In genomic region chr2:191360918-191361317, GRCh38 we compare ENCODE assay signal across 23 cellular contexts.
DNase-seq lines count a peak whose midpoint lies in the region; ATAC-seq and TF ChIP-seq lines count a peak whose summit lies in the region.
"Had no signal": no experiment of that assay in that cellular context is flagged by ENCODE, and none has a peak within 500 bp of the region (broad histone marks: within the 10 kb centered on the region; RNA-seq: fewer than 3 reads in every experiment).

No MANE protein-coding gene starts in this region.

- H3K4me1 Mint-ChIP-seq in stimulated activated effector memory CD8-positive, alpha-beta T cell treated with anti-CD3 and anti-CD28 coated beads, Interleukin-12 subunit alpha, Interleukin-12 subunit beta, amount 100 ng/mL, for 72 hours = no peaks in the 10 kb centered on the region
- H3K4me1 Mint-ChIP-seq: CD14-positive monocyte; CD8-positive, alpha-beta memory T cell; H9 had no signal

- no peak overlapping the region for H3K4me3 Mint-ChIP-seq in stimulated activated effector memory CD8-positive, alpha-beta T cell treated with anti-CD3 and anti-CD28 coated beads, Interleukin-12 subunit alpha, Interleukin-12 subunit beta, amount 100 ng/mL, for 72 hours
- H3K4me3 Mint-ChIP-seq: CD14-positive monocyte; CD4-positive, alpha-beta T cell; CD8-positive, alpha-beta memory T cell; GM23338; H9 had no signal

- H3K27ac ChIP-seq in left ventricle myocardium inferior (replicated peaks) (peak overlapping the region; percentile 21), lower lobe of right lung (no peak overlapping the region), upper lobe of right lung (no peak overlapping the region)
- H3K27ac ChIP-seq: A549; BLaER1 treated with 17β-estradiol and CSF1 and Interleukin-3, amounts not matched to agents 10 nM and 100 nM had no signal

- no peak overlapping the region for H3K4me3 ChIP-seq in left ventricle myocardium inferior
- no peak overlapping the region for H3K4me3 ChIP-seq in lower lobe of right lung
- H3K4me3 ChIP-seq in upper lobe of right lung = no peak overlapping the region
- H3K4me3 ChIP-seq: A549; BLaER1 treated with 17β-estradiol and CSF1 and Interleukin-3, amounts not matched to agents 10 nM and 100 nM; GM12878; GM23338 had no signal

- no peaks in the 10 kb centered on the region for H3K36me3 Mint-ChIP-seq in stimulated activated effector memory CD8-positive, alpha-beta T cell treated with anti-CD3 and anti-CD28 coated beads, Interleukin-12 subunit alpha, Interleukin-12 subunit beta, amount 100 ng/mL, for 72 hours
- H3K36me3 Mint-ChIP-seq: CD14-positive monocyte; CD8-positive, alpha-beta memory T cell had no signal

- peaks cover 16% of the 10 kb centered on the region for H3K36me3 ChIP-seq in left ventricle myocardium inferior
- H3K36me3 ChIP-seq in lower lobe of right lung = peaks cover 15% of the 10 kb centered on the region
- peaks cover 31% of the 10 kb centered on the region for H3K36me3 ChIP-seq in upper lobe of right lung

- no peak overlapping the region for H3K27ac Mint-ChIP-seq in stimulated activated effector memory CD8-positive, alpha-beta T cell treated with anti-CD3 and anti-CD28 coated beads, Interleukin-12 subunit alpha, Interleukin-12 subunit beta, amount 100 ng/mL, for 72 hours
- H3K27ac Mint-ChIP-seq: CD4-positive, alpha-beta T cell; CD8-positive, alpha-beta memory T cell; GM23338 had no signal

- no peaks in the 10 kb centered on the region for H3K27me3 ChIP-seq in left ventricle myocardium inferior (ENCODE audit: low read depth)
- H3K27me3 ChIP-seq in lower lobe of right lung (ENCODE audit: low read depth) = no peaks in the 10 kb centered on the region
- H3K27me3 ChIP-seq in upper lobe of right lung = no peaks in the 10 kb centered on the region
- H3K27me3 ChIP-seq: BE2C; BLaER1 treated with 17β-estradiol and CSF1 and Interleukin-3, amounts not matched to agents 10 nM and 100 nM had no signal

- H3K4me1 ChIP-seq in left ventricle myocardium inferior = peaks cover 34% of the 10 kb centered on the region
- H3K4me1 ChIP-seq in lower lobe of right lung = peaks cover 8% of the 10 kb centered on the region
- H3K4me1 ChIP-seq in upper lobe of right lung = peaks cover 6% of the 10 kb centered on the region
- H3K4me1 ChIP-seq: BLaER1 treated with 17β-estradiol and CSF1 and Interleukin-3, amounts not matched to agents 10 nM and 100 nM had no signal

- no peak for DNase-seq in left ventricle myocardium inferior
- no peak for DNase-seq in cardiac septum (ENCODE audit: low spot score)
- DNase-seq in lower lobe of right lung = no peak
- no peak for DNase-seq in upper lobe of right lung
- no peak for DNase-seq in stimulated activated effector memory CD8-positive, alpha-beta T cell treated with anti-CD3 and anti-CD28 coated beads, Interleukin-12 subunit alpha, Interleukin-12 subunit beta, amount 100 ng/mL, for 72 hours (ENCODE audit: low spot score in 2 of 2)
- DNase-seq: 8988T; ACHN; AML-193; BE2C; CD4-positive, alpha-beta T cell; CD8-positive, alpha-beta memory T cell; DMS 273 treated with DMSO at 0.1 percent for 48 hours; DMS79; EL; GDM1; H9 had no signal

- no peaks in the 10 kb centered on the region for H3K9me3 ChIP-seq in left ventricle myocardium inferior (replicated peaks)
- no peaks in the 10 kb centered on the region for H3K9me3 ChIP-seq in lower lobe of right lung
- no peaks in the 10 kb centered on the region for H3K9me3 ChIP-seq in upper lobe of right lung
- H3K9me3 ChIP-seq: A549; BE2C; BLaER1 treated with 17β-estradiol and CSF1 and Interleukin-3, amounts not matched to agents 10 nM and 100 nM had no signal

- no peak for TF ChIP-seq CTCF in left ventricle myocardium inferior (IDR thresholded peaks at IDR 0.05; ENCODE audit: borderline replicate concordance)
- TF ChIP-seq CTCF in lower lobe of right lung (IDR thresholded peaks at IDR 0.05) = no peak
- no peak for TF ChIP-seq CTCF in upper lobe of right lung (IDR thresholded peaks at IDR 0.05)

- intact Hi-C loops in left ventricle myocardium inferior (cut with micrococcal nuclease) (no loop called here), cardiac septum (cut with DNase I) (no loop called here), lower lobe of right lung (cut with DNase I) (no loop called here), upper lobe of right lung (cut with DNase I) (no loop called here)

- no peaks in the 10 kb centered on the region for H3K9me3 Mint-ChIP-seq in stimulated activated effector memory CD8-positive, alpha-beta T cell treated with anti-CD3 and anti-CD28 coated beads, Interleukin-12 subunit alpha, Interleukin-12 subunit beta, amount 100 ng/mL, for 72 hours
- H3K9me3 Mint-ChIP-seq: CD14-positive monocyte; CD4-positive, alpha-beta T cell; CD8-positive, alpha-beta memory T cell; GM23338; H9 had no signal

- peak; percentile 51 to 61 for ATAC-seq in lower lobe of right lung
- ATAC-seq in upper lobe of right lung = peak; percentile 67
- ATAC-seq in stimulated activated effector memory CD8-positive, alpha-beta T cell treated with anti-CD3 and anti-CD28 coated beads, Interleukin-12 subunit alpha, Interleukin-12 subunit beta, amount 100 ng/mL, for 72 hours = no peak
- no peak for ATAC-seq in GM19467 (IDR thresholded peaks at IDR 0.05; ENCODE audit: unreplicated experiment)
- ATAC-seq: A549, GM12878, GM23338, HCT116 had no signal

Comparison
In these comparisons a context has a peak if more than half of its experiments do, and no peak if none do; other contexts are left out.
1. ATAC-seq: peak in lower lobe of right lung (2 of 2) and upper lobe of right lung (single experiment); none in stimulated activated effector memory CD8-positive, alpha-beta T cell treated with anti-CD3 and anti-CD28 coated beads, Interleukin-12 subunit alpha, Interleukin-12 subunit beta, amount 100 ng/mL, for 72 hours (single experiment) and GM19467 (single experiment).